18 cellular contexts compared by ENCODE assay signal in the genomic region with DNA sequence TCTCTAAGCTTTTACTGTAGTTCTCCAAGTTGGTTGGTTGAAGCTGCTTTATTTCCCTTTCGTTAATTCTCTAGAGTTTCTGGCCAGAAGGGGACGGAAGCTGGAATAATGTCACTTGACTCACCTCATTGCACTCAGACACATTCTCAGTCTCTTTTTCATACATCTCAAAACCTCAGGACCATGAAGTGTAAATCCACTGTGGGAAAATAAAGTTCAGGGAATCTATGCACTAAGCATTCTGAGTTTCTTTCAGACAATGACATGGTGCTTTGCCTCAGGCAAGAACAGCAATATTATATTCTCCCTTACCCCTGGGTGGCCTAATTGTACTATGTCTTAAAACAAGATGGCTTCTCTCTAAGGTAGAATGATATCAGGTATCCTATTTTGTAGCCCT.
DNase-seq lines count a peak whose midpoint lies in the region; ATAC-seq and TF ChIP-seq lines count a peak whose summit lies in the region.
"Had no signal": no experiment of that assay in that cellular context is flagged by ENCODE, and none has a peak within 500 bp of the region (broad histone marks: within the 10 kb centered on the region; RNA-seq: fewer than 3 reads in every experiment).

No MANE protein-coding gene starts in this region.

- H3K9me3 ChIP-seq in mammary epithelial cell (replicated peaks; ENCODE audit: insufficient read depth, low read length) (no peaks in the 10 kb centered on the region), breast epithelium (no peaks in the 10 kb centered on the region), SJCRH30 (replicated peaks) (no peaks in the 10 kb centered on the region), PC-3 (ENCODE audit: low read length) (no peaks in the 10 kb centered on the region), prostate gland (no peaks in the 10 kb centered on the region)
- H3K9me3 ChIP-seq: gastroesophageal sphincter, lower lobe of right lung, MG63 had no signal

- H4K20me1 ChIP-seq in mammary epithelial cell (ENCODE audit: insufficient read depth, low read length) (no peaks in the 10 kb centered on the region), PC-3 (ENCODE audit: low read length) (no peaks in the 10 kb centered on the region)

- ATAC-seq in PC-3, result no peak
- no peak for ATAC-seq in GM18909 (IDR thresholded peaks at IDR 0.05; ENCODE audit: poor library complexity, unreplicated experiment)
- ATAC-seq: activated T-cell treated with anti-CD3 and anti-CD28 coated beads, Interleukin-2, amount 50 U/mL, for 72 hours; gastroesophageal sphincter; K562; lower lobe of right lung had no signal

- in situ Hi-C loops in mammary epithelial cell (cut with MboI; ENCODE audit: low sequenced_read_pairs in 2 of 2), result no loop called here
- in situ Hi-C loops in brain microvascular endothelial cell (cut with HindIII; ENCODE audit: low pct_ligation_motif_present, low sequenced_read_pairs), result no loop called here

- peaks cover 7% of the 10 kb centered on the region for H3K36me3 ChIP-seq in mammary epithelial cell (ENCODE audit: insufficient read depth, low read length)
- H3K36me3 ChIP-seq in breast epithelium, result no peaks in the 10 kb centered on the region
- no peaks in the 10 kb centered on the region for H3K36me3 ChIP-seq in SJCRH30
- no peaks in the 10 kb centered on the region for H3K36me3 ChIP-seq in kidney epithelial cell (ENCODE audit: control insufficient read depth, insufficient read depth, low read length)
- H3K36me3 ChIP-seq in PC-3 (ENCODE audit: low read depth, low read length), result 0 out of 2 replicates have a peak, but pooled peaks cover 4% of the 10 kb centered on the region
- no peaks in the 10 kb centered on the region for H3K36me3 ChIP-seq in brain microvascular endothelial cell (replicated peaks)
- H3K36me3 ChIP-seq in prostate gland, result no peaks in the 10 kb centered on the region

- BruUV-seq in mammary epithelial cell (replicated peaks; lab: Mats Ljungman, UMichigan) (TSS peak; percentile 2), PC-3 (replicated peaks; lab: Mats Ljungman, UMichigan) (no TSS peak)

- CTCF ChIA-PET in mammary epithelial cell (lab: Charles Lee; ENCODE audit: low non-redundant PET) (no interaction called here), PC-3 (lab: Charles Lee) (no interaction called here)

- dilution Hi-C loops in mammary epithelial cell (cut with HindIII; ENCODE audit: low sequenced_read_pairs), result no loop called here

- H3K79me2 ChIP-seq in mammary epithelial cell (ENCODE audit: insufficient read depth, low read length), result peaks cover 17% of the 10 kb centered on the region
- no peaks in the 10 kb centered on the region for H3K79me2 ChIP-seq in PC-3 (ENCODE audit: low read length)

- no peak overlapping the region for H2AFZ ChIP-seq in mammary epithelial cell (ENCODE audit: low read depth, low read length)
- H2AFZ ChIP-seq in PC-3 (ENCODE audit: low read length), result no peak overlapping the region

- no peaks in the 10 kb centered on the region for H3K4me1 ChIP-seq in mammary epithelial cell (ENCODE audit: insufficient read depth, low read length)
- H3K4me1 ChIP-seq in breast epithelium, result no peaks in the 10 kb centered on the region
- peaks cover 24% of the 10 kb centered on the region for H3K4me1 ChIP-seq in SJCRH30
- peaks cover 18% of the 10 kb centered on the region for H3K4me1 ChIP-seq in PC-3 (ENCODE audit: insufficient read depth, low read length)
- no peaks in the 10 kb centered on the region for H3K4me1 ChIP-seq in prostate gland (replicated peaks)

- no peaks in the 10 kb centered on the region for H3K9me2 ChIP-seq in PC-3 (replicated peaks; ENCODE audit: low read length)

- no peak for DNase-seq in mammary epithelial cell
- no peak for DNase-seq in breast epithelium (ENCODE audit: low spot score in 2 of 2)
- DNase-seq in SJCRH30, result peak; percentile 21 to 79
- DNase-seq in kidney epithelial cell (ENCODE audit: low read depth), result peak; percentile 90
- DNase-seq in PC-3, result no peak
- DNase-seq in brain microvascular endothelial cell, result no peak
- no peak for DNase-seq in prostate gland (ENCODE audit: low spot score)
- DNase-seq: activated CD4-positive, alpha-beta T cell treated with anti-CD3 and anti-CD28 coated beads for 4 hours; activated naive CD4-positive, alpha-beta T cell treated with anti-CD3 and anti-CD28 coated beads for 36 hours; activated T-cell treated with anti-CD3 and anti-CD28 coated beads, Interleukin-2, amount 50 U/mL, for 72 hours; DMS79; lower lobe of right lung; MG63; NCI-H1417 treated with DMSO at 0.1 percent for 48 hours; NCI-H526 treated with DMSO at 0.1 percent for 48 hours had no signal

- no peak overlapping the region for H3K9ac ChIP-seq in mammary epithelial cell (ENCODE audit: insufficient read depth, low read length)
- H3K9ac ChIP-seq in PC-3 (ENCODE audit: low read length), result no peak overlapping the region

- TF ChIP-seq POLR2A in breast epithelium (IDR thresholded peaks at IDR 0.05), result no peak
- no peak for TF ChIP-seq POLR2A in prostate gland (IDR thresholded peaks at IDR 0.05)

- intact Hi-C loops in mammary epithelial cell (cut with micrococcal nuclease), result no loop called here
- intact Hi-C loops in breast epithelium (cut with DNase I; ENCODE audit: low total_unique reads), result no loop called here
- intact Hi-C loops in PC-3 (cut with micrococcal nuclease), result no loop called here
- intact Hi-C loops in prostate gland (cut with DNase I), result no loop called here

- no peak overlapping the region for H3K4me3 ChIP-seq in mammary epithelial cell (replicated peaks in 1 of 3; ENCODE audit: insufficient read depth in 1 of 3, low read depth in 2 of 3, low read length in 3 of 3)
- no peak overlapping the region for H3K4me3 ChIP-seq in breast epithelium
- H3K4me3 ChIP-seq in SJCRH30, result no peak overlapping the region
- no peak overlapping the region for H3K4me3 ChIP-seq in kidney epithelial cell (ENCODE audit: low read depth, low read length)
- H3K4me3 ChIP-seq in PC-3 (ENCODE audit: low read length), result no peak overlapping the region
- no peak overlapping the region for H3K4me3 ChIP-seq in brain microvascular endothelial cell (ENCODE audit: low read depth, low read length)
- H3K4me3 ChIP-seq in prostate gland, result no peak overlapping the region
- H3K4me3 ChIP-seq: gastroesophageal sphincter, K562, lower lobe of right lung, MG63 had no signal

- H3F3A ChIP-seq in PC-3 (ENCODE audit: low read length, unreplicated experiment), result no peaks in the 10 kb centered on the region

- no peaks in the 10 kb centered on the region for H3K27me3 ChIP-seq in mammary epithelial cell (ENCODE audit: insufficient read depth, low read length)
- no peaks in the 10 kb centered on the region for H3K27me3 ChIP-seq in breast epithelium
- H3K27me3 ChIP-seq in SJCRH30, result no peaks in the 10 kb centered on the region
- H3K27me3 ChIP-seq in kidney epithelial cell (ENCODE audit: control insufficient read depth, insufficient read depth, low read length), result no peaks in the 10 kb centered on the region
- no peaks in the 10 kb centered on the region for H3K27me3 ChIP-seq in PC-3 (ENCODE audit: low read length)
- no peaks in the 10 kb centered on the region for H3K27me3 ChIP-seq in brain microvascular endothelial cell (replicated peaks)
- H3K27me3 ChIP-seq in prostate gland (replicated peaks; ENCODE audit: insufficient read depth), result no peaks in the 10 kb centered on the region
- H3K27me3 ChIP-seq: gastroesophageal sphincter, MG63 had no signal

- TF ChIP-seq CTCF in mammary epithelial cell (conservative IDR thresholded peaks at IDR 0.05 in 1 of 2, IDR thresholded peaks at IDR 0.05 in 1 of 2; ENCODE audit: extremely low read depth in 1 of 2, insufficient read depth in 1 of 2, low read depth in 1 of 2, low read length in 2 of 2) (no peak), breast epithelium (IDR thresholded peaks at IDR 0.05) (no peak), kidney epithelial cell (IDR thresholded peaks at IDR 0.05; ENCODE audit: insufficient read depth, low read length, poor library complexity, severe bottlenecking) (no peak), PC-3 (conservative IDR thresholded peaks at IDR 0.05; ENCODE audit: low read depth, low read length) (no peak), brain microvascular endothelial cell (IDR thresholded peaks at IDR 0.05; ENCODE audit: low read depth, low read length, missing control alignments) (no peak), prostate gland (IDR thresholded peaks at IDR 0.05) (no peak)

- H3K4me2 ChIP-seq in mammary epithelial cell (ENCODE audit: insufficient read depth, low read depth, low read length), result no peak overlapping the region
- H3K4me2 ChIP-seq in PC-3 (ENCODE audit: low read length), result no peak overlapping the region

- 100% methylated on average over 2 of the region's 2 CpGs for WGBS in mammary epithelial cell (ENCODE audit: low coverage, missing lambda C conversion rate)
- 100% methylated on average over 2 of the region's 2 CpGs for WGBS in prostate gland

- POLR2A ChIA-PET in PC-3 (lab: Charles Lee; ENCODE audit: unreplicated experiment), result no interaction called here

- H3K27ac ChIP-seq in mammary epithelial cell (ENCODE audit: insufficient read depth, low read depth, low read length), result no peak overlapping the region
- no peak overlapping the region for H3K27ac ChIP-seq in breast epithelium
- H3K27ac ChIP-seq in SJCRH30, result no peak overlapping the region
- H3K27ac ChIP-seq in PC-3 (ENCODE audit: low read length), result no peak overlapping the region
- no peak overlapping the region for H3K27ac ChIP-seq in brain microvascular endothelial cell
- H3K27ac ChIP-seq in prostate gland, result no peak overlapping the region
- H3K27ac ChIP-seq: gastroesophageal sphincter, lower lobe of right lung had no signal

Comparison
In these comparisons a context has a peak if more than half of its experiments do, and no peak if none do; other contexts are left out.
1. DNase-seq: peak in SJCRH30 (2 of 2) and kidney epithelial cell (single experiment); none in mammary epithelial cell (single experiment), breast epithelium (0 of 2), PC-3 (single experiment), brain microvascular endothelial cell (single experiment) and prostate gland (single experiment).